19 cellular contexts compared by ENCODE assay signal in the genomic region with DNA sequence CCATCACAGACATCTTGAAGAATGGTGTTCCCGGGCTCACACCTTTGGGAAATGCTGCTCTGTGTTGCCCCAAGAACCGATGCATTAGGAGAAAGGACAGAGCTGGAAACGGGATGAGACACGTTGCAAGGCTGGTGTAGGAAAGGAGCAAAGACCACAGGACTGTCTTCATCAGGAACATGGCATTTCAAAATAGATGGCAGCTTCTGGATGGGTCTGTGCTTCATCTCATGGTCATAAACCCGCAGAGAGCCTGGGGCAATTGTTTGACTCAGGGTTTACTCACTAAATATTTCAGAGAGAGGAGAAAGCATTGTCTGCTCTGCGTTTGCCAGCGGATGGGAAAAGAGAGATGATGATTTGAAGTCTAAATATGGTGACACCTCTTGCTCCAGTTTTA.
DNase-seq lines count a peak whose midpoint lies in the region; ATAC-seq, FAIRE-seq and TF ChIP-seq lines count a peak whose summit lies in the region.
"Had no signal": no experiment of that assay in that cellular context is flagged by ENCODE, and none has a peak within 500 bp of the region (broad histone marks: within the 10 kb centered on the region; RNA-seq: fewer than 3 reads in every experiment).

No MANE protein-coding gene starts in this region.

- peak overlapping the region; percentile 68; the same call in 1 of the 2 replicates for H2AK5ac ChIP-seq in IMR-90 (ENCODE audit: low read depth, low read length)

- H3K27me3 Mint-ChIP-seq in T-cell, result peaks cover 0 to 6% of the 10 kb centered on the region in 2 donors

- H3K79me1 ChIP-seq in IMR-90 (ENCODE audit: low read depth in 1 of 2, low read length in 2 of 2), result peaks cover 0 to 5% of the 10 kb centered on the region in 2 experiments; a peak in 2 of 4 replicates

- POLR2A ChIA-PET in IMR-90 (lab: Charles Lee; ENCODE audit: unreplicated experiment) (no interaction called here), T-cell (lab: Charles Lee) (no interaction called here)

- dilution Hi-C loops in IMR-90 (cut with HindIII; ENCODE audit: low sequenced_read_pairs, unreplicated experiment) (no loop called here), keratinocyte (cut with MboI; ENCODE audit: extremely low pct_ligation_motif_present, low sequenced_read_pairs) (no loop called here)

- H3K9me3 ChIP-seq in IMR-90 (ENCODE audit: control insufficient read depth, insufficient read depth, low read length) (no peaks in the 10 kb centered on the region), keratinocyte (ENCODE audit: control insufficient read depth, low read depth, low read length) (no peaks in the 10 kb centered on the region)
- H3K9me3 ChIP-seq: tibial artery had no signal

- H3K4me3 ChIP-seq in IMR-90 (ENCODE audit: insufficient read depth, low read depth, low read length) (no peak overlapping the region), astrocyte of the spinal cord (ENCODE audit: low read depth, low read length) (no peak overlapping the region), keratinocyte (ENCODE audit: control insufficient read depth in 2 of 3, extremely low read depth in 1 of 3, insufficient read depth in 2 of 3, low read depth in 1 of 3, low read length in 3 of 3) (no peak overlapping the region), brain microvascular endothelial cell (ENCODE audit: low read depth, low read length) (no peak overlapping the region)
- H3K4me3 ChIP-seq: tibial artery had no signal

- H3K18ac ChIP-seq in IMR-90 (ENCODE audit: low read depth, low read length), result no peak overlapping the region

- no peak overlapping the region for H4K5ac ChIP-seq in IMR-90 (ENCODE audit: low read depth, low read length)

- H3K9me1 ChIP-seq in IMR-90 (ENCODE audit: insufficient read depth, low read length), result peaks cover 6% of the 10 kb centered on the region
- no peaks in the 10 kb centered on the region for H3K9me1 ChIP-seq in keratinocyte (ENCODE audit: control insufficient read depth, extremely low read depth, insufficient read depth, low read length)

- H3K9ac ChIP-seq in IMR-90 (ENCODE audit: low read depth, low read length) (no peak overlapping the region), keratinocyte (ENCODE audit: control insufficient read depth, extremely low read depth, insufficient read depth, low read length) (no peak overlapping the region)
- H3K9ac ChIP-seq: KMS-11 had no signal

- ATAC-seq in IMR-90 (ENCODE audit: low read depth) (peak; percentile 63), HG02885 (IDR thresholded peaks at IDR 0.05; ENCODE audit: poor library complexity, unreplicated experiment) (no peak), T-cell (replicated peaks in 1 of 4) (no peak)
- ATAC-seq: activated T-helper 17 cell treated with anti-CD3 and anti-CD28 coated beads, Interleukin-2, amount 50 U/mL, for 72 hours had no signal

- H3K4me1 Mint-ChIP-seq in T-cell, result peaks cover 0 to 5% (median 0%) of the 10 kb centered on the region in 3 donors
- H3K4me1 Mint-ChIP-seq: activated CD4-positive, alpha-beta memory T cell treated with anti-CD3 and anti-CD28 coated beads, Interleukin-2, amount 10 ng/mL, durations not matched to agents 7 days and 5 days; activated T-helper 17 cell treated with anti-CD3 and anti-CD28 coated beads, Interleukin-2, amount 50 U/mL, for 72 hours had no signal

- peak overlapping the region; percentile 29; the same call in 1 of the 2 replicates for H3K14ac ChIP-seq in IMR-90 (replicated peaks; ENCODE audit: low read depth, low read length)

- H3K4me3 Mint-ChIP-seq in T-cell, result no peak overlapping the region
- H3K4me3 Mint-ChIP-seq: activated CD4-positive, alpha-beta memory T cell treated with anti-CD3 and anti-CD28 coated beads, Interleukin-2, amount 10 ng/mL, durations not matched to agents 7 days and 5 days; activated T-helper 17 cell treated with anti-CD3 and anti-CD28 coated beads, Interleukin-2, amount 50 U/mL, for 72 hours had no signal

- TF ChIP-seq CTCF in IMR-90 (conservative IDR thresholded peaks at IDR 0.05; ENCODE audit: low read depth, low read length), result no peak
- TF ChIP-seq CTCF in astrocyte of the spinal cord (IDR thresholded peaks at IDR 0.05; ENCODE audit: low read depth, low read length), result no peak
- no peak for TF ChIP-seq CTCF in keratinocyte (optimal IDR thresholded peaks at IDR 0.05 in 1 of 3, IDR thresholded peaks at IDR 0.05 in 1 of 3, conservative IDR thresholded peaks at IDR 0.05 in 1 of 3; ENCODE audit: extremely low read depth in 1 of 3, insufficient read depth in 2 of 3, low read length in 3 of 3)
- TF ChIP-seq CTCF in brain microvascular endothelial cell (IDR thresholded peaks at IDR 0.05; ENCODE audit: low read depth, low read length, missing control alignments), result no peak

- no peak for TF ChIP-seq RAD21 in IMR-90 (IDR thresholded peaks at IDR 0.05; ENCODE audit: low read length)

- H2BK15ac ChIP-seq in IMR-90 (ENCODE audit: low read depth, low read length), result peak overlapping the region; percentile 1; the same call in 1 of the 3 replicates

- BruUV-seq in IMR-90 (replicated peaks; lab: Mats Ljungman, UMichigan), result no TSS peak

- H2BK5ac ChIP-seq in IMR-90 (ENCODE audit: low read depth, low read length, poor library complexity, severe bottlenecking), result no peak overlapping the region

- in situ Hi-C loops in IMR-90 (cut with MboI; ENCODE audit: low sequenced_read_pairs) (no loop called here), astrocyte of the spinal cord (cut with HindIII; ENCODE audit: low sequenced_read_pairs) (no loop called here), brain microvascular endothelial cell (cut with HindIII; ENCODE audit: low pct_ligation_motif_present, low sequenced_read_pairs) (no loop called here)

- no peaks in the 10 kb centered on the region for H4K20me1 ChIP-seq in IMR-90 (ENCODE audit: insufficient read depth, low read length)
- no peaks in the 10 kb centered on the region for H4K20me1 ChIP-seq in keratinocyte (ENCODE audit: control insufficient read depth, extremely low read depth, insufficient read depth, low read length)

- intact Hi-C loops in IMR-90 (cut with micrococcal nuclease), result no loop called here

- no peaks in the 10 kb centered on the region for H3K36me3 Mint-ChIP-seq in T-cell

- peak overlapping the region in 1 of 2 experiments; percentile 10; a peak in 1 of 4 replicates for H4K8ac ChIP-seq in IMR-90 (ENCODE audit: low read depth in 2 of 2, low read length in 2 of 2)

- peak; percentile 91 for FAIRE-seq in keratinocyte (lab: Jason Lieb, UNC)
- FAIRE-seq: H1 had no signal

- peak overlapping the region; percentile 72 for H4K91ac ChIP-seq in IMR-90 (ENCODE audit: insufficient read depth, low read depth, low read length)

- H3K56ac ChIP-seq in IMR-90 (ENCODE audit: extremely low read depth, insufficient read depth, low read length), result no peak overlapping the region

- H2AFZ ChIP-seq in IMR-90 (replicated peaks; ENCODE audit: low read length, poor library complexity) (no peak overlapping the region), keratinocyte (ENCODE audit: control insufficient read depth, low read length) (no peak overlapping the region)

- no peak for TF ChIP-seq POLR2A in IMR-90 (IDR thresholded peaks at IDR 0.05; ENCODE audit: low read depth, low read length)

- DNase-seq in AG20443 (ENCODE audit: low spot score) (peak; percentile 93), IMR-90 (peak; percentile 75), astrocyte of the spinal cord (ENCODE audit: low read depth, low spot score) (peak; percentile 39), keratinocyte (ENCODE audit: low read depth, low spot score) (peak; percentile 73), NCI-H446 (lab: John Stamatoyannopoulos, UW) (no peak), brain microvascular endothelial cell (no peak), T-cell (no peak)
- DNase-seq: activated CD4-positive, alpha-beta memory T cell treated with anti-CD3 and anti-CD28 coated beads, Interleukin-2, amount 10 ng/mL, durations not matched to agents 7 days and 5 days; DND-41; effector memory CD4-positive, alpha-beta T cell; head of caudate nucleus; NCI-H510A; stimulated activated CD4-positive, alpha-beta T cell treated with anti-CD3 and anti-CD28 coated beads, Interleukin-2, amount 100 ng/mL, for 24 hours had no signal

- WGBS in IMR-90 (ENCODE audit: extremely low coverage in 2 of 2, insufficient read length in 1 of 2), 2 experiments, result 74% methylated on average over 4 of the region's 7 CpGs; no CpG with 5 or more reads in 1 of the 2 experiments

- no peaks in the 10 kb centered on the region for H3K9me3 Mint-ChIP-seq in T-cell
- H3K9me3 Mint-ChIP-seq: activated CD4-positive, alpha-beta memory T cell treated with anti-CD3 and anti-CD28 coated beads, Interleukin-2, amount 10 ng/mL, durations not matched to agents 7 days and 5 days; activated T-helper 17 cell treated with anti-CD3 and anti-CD28 coated beads, Interleukin-2, amount 50 U/mL, for 72 hours had no signal

- H3K27me3 ChIP-seq in IMR-90 (ENCODE audit: control insufficient read depth, insufficient read depth, low read length), result no peaks in the 10 kb centered on the region
- H3K27me3 ChIP-seq in keratinocyte (ENCODE audit: control insufficient read depth, extremely low read depth, insufficient read depth, low read length), result peaks cover 4% of the 10 kb centered on the region
- no peaks in the 10 kb centered on the region for H3K27me3 ChIP-seq in brain microvascular endothelial cell (replicated peaks)
- H3K27me3 ChIP-seq: tibial artery had no signal

- H3K27ac Mint-ChIP-seq in T-cell, result no peak overlapping the region
- H3K27ac Mint-ChIP-seq: activated CD4-positive, alpha-beta memory T cell treated with anti-CD3 and anti-CD28 coated beads, Interleukin-2, amount 10 ng/mL, durations not matched to agents 7 days and 5 days; activated T-helper 17 cell treated with anti-CD3 and anti-CD28 coated beads, Interleukin-2, amount 50 U/mL, for 72 hours had no signal

- peak overlapping the region; percentile 16; the same call in 1 of the 2 replicates for H2BK20ac ChIP-seq in IMR-90 (ENCODE audit: low read depth, low read length)

- H3K4me2 ChIP-seq in IMR-90 (ENCODE audit: low read depth, low read length) (no peak overlapping the region), keratinocyte (ENCODE audit: control insufficient read depth, extremely low read depth, insufficient read depth, low read depth, low read length) (peak overlapping the region; percentile 47)
- H3K4me2 ChIP-seq: KMS-11 had no signal

- H2BK120ac ChIP-seq in IMR-90 (ENCODE audit: low read depth, low read length), result peak overlapping the region; percentile 27; the same call in 1 of the 2 replicates

- H3K79me2 ChIP-seq in keratinocyte (ENCODE audit: control insufficient read depth, insufficient read depth, low read length), result no peaks in the 10 kb centered on the region

- peak overlapping the region; percentile 1; the same call in 1 of the 2 replicates for H3K4ac ChIP-seq in IMR-90 (ENCODE audit: low read depth, low read length)

- H3K36me3 ChIP-seq in IMR-90 (ENCODE audit: control insufficient read depth, insufficient read depth, low read length) (peaks cover 8% of the 10 kb centered on the region; the same call in 1 of the 2 replicates), keratinocyte (ENCODE audit: control insufficient read depth in 2 of 2, extremely low read depth in 1 of 2, insufficient read depth in 2 of 2, low read length in 2 of 2) (no peaks in the 10 kb centered on the region), brain microvascular endothelial cell (replicated peaks) (no peaks in the 10 kb centered on the region)

- H3K27ac ChIP-seq in IMR-90 (ENCODE audit: insufficient read depth, low read length) (no peak overlapping the region), keratinocyte (ENCODE audit: control insufficient read depth, insufficient read depth, low read length) (peak overlapping the region; percentile 3), brain microvascular endothelial cell (no peak overlapping the region)
- H3K27ac ChIP-seq: C4-2B, KMS-11, tibial artery had no signal

- peaks cover 10% of the 10 kb centered on the region for H3K4me1 ChIP-seq in IMR-90 (ENCODE audit: control insufficient read depth, insufficient read depth, low read length)
- peaks cover 15% of the 10 kb centered on the region for H3K4me1 ChIP-seq in keratinocyte (ENCODE audit: control insufficient read depth, extremely low read depth, insufficient read depth, low read length)

- H3K23ac ChIP-seq in IMR-90 (ENCODE audit: low read depth, low read length), result no peak overlapping the region

- H2AK9ac ChIP-seq in IMR-90 (replicated peaks; ENCODE audit: low read depth, low read length, poor library complexity), result peak overlapping the region; percentile 2

- CTCF ChIA-PET in IMR-90 (lab: Yijun Ruan, JAX), result no interaction called here
- CTCF ChIA-PET in T-cell (lab: Charles Lee), result no interaction called here

Comparison
In these comparisons a context has a peak if more than half of its experiments do, and no peak if none do; other contexts are left out.
1. DNase-seq: peak in AG20443 (single experiment), IMR-90 (single experiment), astrocyte of the spinal cord (single experiment) and keratinocyte (single experiment); none in NCI-H446 (0 of 2), brain microvascular endothelial cell (single experiment) and T-cell (0 of 34).